In the genomic region with DNA sequence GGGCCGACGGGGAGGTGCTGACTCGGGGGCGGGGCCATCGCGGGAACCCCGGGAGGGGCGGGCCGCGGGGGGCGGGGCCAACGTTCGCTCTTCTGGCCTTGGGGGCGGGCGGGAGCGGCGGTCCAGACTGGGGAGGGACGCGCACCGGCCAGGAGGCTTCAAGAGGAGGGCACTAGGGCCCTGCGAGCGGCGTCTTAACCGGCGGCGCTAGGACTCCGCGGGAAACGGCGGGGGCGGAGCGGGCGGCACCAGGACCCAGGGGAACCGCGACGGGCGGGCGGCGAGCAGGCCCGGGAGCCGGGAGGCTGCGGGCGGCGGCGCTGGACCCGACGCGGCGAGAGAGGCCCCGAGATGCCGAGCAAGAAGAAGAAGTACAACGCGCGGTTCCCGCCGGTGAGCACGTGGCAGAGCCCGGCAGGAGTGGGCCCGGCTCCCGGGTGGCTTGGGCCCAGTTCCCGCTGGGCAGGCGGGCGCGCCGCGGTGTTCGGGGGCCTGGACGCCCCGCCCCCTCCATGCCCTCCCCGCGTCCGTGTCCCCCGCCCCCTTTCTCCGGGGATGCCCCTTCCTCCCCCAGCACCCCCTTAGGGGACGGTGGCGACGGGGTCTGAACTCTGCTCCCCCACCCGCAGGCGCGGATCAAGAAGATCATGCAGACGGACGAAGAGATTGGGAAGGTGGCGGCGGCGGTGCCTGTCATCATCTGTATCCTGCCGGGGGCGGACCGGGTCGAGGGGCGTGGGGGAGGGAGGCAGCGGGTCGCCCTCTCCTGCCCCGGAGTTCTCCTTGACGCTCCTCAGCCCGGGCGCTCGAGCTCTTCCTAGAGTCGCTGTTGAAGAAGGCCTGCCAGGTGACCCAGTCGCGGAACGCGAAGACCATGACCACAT, we compare ENCODE assay signal across 8 cellular contexts.
DNase-seq lines count a peak whose midpoint lies in the region; ATAC-seq lines count a peak whose summit lies in the region.

A gene with protein sequence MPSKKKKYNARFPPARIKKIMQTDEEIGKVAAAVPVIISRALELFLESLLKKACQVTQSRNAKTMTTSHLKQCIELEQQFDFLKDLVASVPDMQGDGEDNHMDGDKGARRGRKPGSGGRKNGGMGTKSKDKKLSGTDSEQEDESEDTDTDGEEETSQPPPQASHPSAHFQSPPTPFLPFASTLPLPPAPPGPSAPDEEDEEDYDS (plus strand): TSS at position 276 of the 884 bp plus-strand sequence. CDS start 76 bp downstream, at position 352.

- H3K36me3 Mint-ChIP-seq in central memory CD8-positive, alpha-beta T cell (ENCODE audit: insufficient read depth) = peaks cover 17% of the 10 kb centered on the region

- peak; percentile 99 for DNase-seq in AG08396 (ENCODE audit: low spot score)
- DNase-seq in NCI-H446 treated with DMSO at 0.1 percent for 48 hours (lab: John Stamatoyannopoulos, UW) = peak; percentile 96
- peak; percentile 86 to 96 for DNase-seq in central memory CD8-positive, alpha-beta T cell (ENCODE audit: low spot score in 2 of 2)
- DNase-seq in iris pigment epithelial cell (ENCODE audit: low read depth) = peak; percentile 99
- peak; percentile 97 to 98 for DNase-seq in stimulated activated CD4-positive, alpha-beta T cell treated with anti-CD3 and anti-CD28 coated beads, Interleukin-12 subunit alpha, Interleukin-12 subunit beta, amount 100 ng/mL, for 24 hours (ENCODE audit: low read depth in 2 of 2)

- no peaks in the 10 kb centered on the region for H3K9me3 Mint-ChIP-seq in central memory CD8-positive, alpha-beta T cell

- H3K27me3 Mint-ChIP-seq in central memory CD8-positive, alpha-beta T cell = no peaks in the 10 kb centered on the region

- peak within 1 kb of the TSS; percentile 91 for H3K4me3 Mint-ChIP-seq in central memory CD8-positive, alpha-beta T cell

- peak within 1 kb of the TSS; percentile 80 for H3K27ac Mint-ChIP-seq in central memory CD8-positive, alpha-beta T cell (ENCODE audit: low read depth)

- ATAC-seq in GM19043 (IDR thresholded peaks at IDR 0.05; ENCODE audit: low read depth, unreplicated experiment) (peak; percentile 79), HG03354 (IDR thresholded peaks at IDR 0.05; ENCODE audit: poor library complexity, severe bottlenecking, unreplicated experiment) (peak; percentile 89)
- ATAC-seq in activated CD4-positive, CD25-positive, alpha-beta regulatory T cell treated with anti-CD3 and anti-CD28 coated beads, Interleukin-2, amount 50 U/mL, for 24 hours = peak; percentile 94 to 96
- ATAC-seq in central memory CD8-positive, alpha-beta T cell (replicated peaks; ENCODE audit: extremely low read depth, poor library complexity, severe bottlenecking) = peak; percentile 97

- peaks cover 31% of the 10 kb centered on the region for H3K4me1 Mint-ChIP-seq in central memory CD8-positive, alpha-beta T cell

Comparison
In these comparisons a context has a peak if more than half of its experiments do, and no peak if none do; other contexts are left out.
1. Peak in every context shown above with its lines: DNase-seq and ATAC-seq.